In the genomic region with DNA sequence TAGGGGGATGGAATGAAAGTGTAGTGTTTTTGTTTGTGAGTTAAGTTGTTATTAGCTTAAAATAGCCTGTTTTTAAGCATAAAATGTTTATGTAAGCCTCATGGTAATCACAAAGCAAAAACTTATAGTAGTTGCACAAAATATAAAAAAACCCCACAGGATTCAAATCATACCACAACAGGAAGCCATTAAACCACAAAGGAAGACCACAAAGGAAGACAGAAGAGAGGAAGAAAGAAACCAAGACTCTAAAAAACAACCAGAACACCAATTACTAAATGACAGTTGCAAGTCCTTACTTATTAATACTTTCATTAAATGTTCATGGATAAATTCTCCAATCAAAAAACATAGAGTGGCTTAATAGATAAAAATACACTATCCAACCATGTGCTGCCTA, we compare ENCODE assay signal across 10 cellular contexts.
DNase-seq lines count a peak whose midpoint lies in the region; ATAC-seq and TF ChIP-seq lines count a peak whose summit lies in the region.
"Had no signal": no experiment of that assay in that cellular context is flagged by ENCODE, and none has a peak within 500 bp of the region (broad histone marks: within the 10 kb centered on the region; RNA-seq: fewer than 3 reads in every experiment).

No MANE protein-coding gene starts in this region.

- H3K36me3 ChIP-seq in DND-41 (ENCODE audit: insufficient read depth, low read length) = peaks cover 17% of the 10 kb centered on the region
- no peaks in the 10 kb centered on the region for H3K36me3 ChIP-seq in hepatocyte (replicated peaks; ENCODE audit: insufficient read depth, low read depth)
- H3K36me3 ChIP-seq: heart right ventricle had no signal

- H3K27ac ChIP-seq in DND-41 (ENCODE audit: low read length) = peak overlapping the region; percentile 81
- H3K27ac ChIP-seq in hepatocyte = no peak overlapping the region
- H3K27ac ChIP-seq: heart right ventricle had no signal

- peaks cover 20% of the 10 kb centered on the region for H3K4me1 Mint-ChIP-seq in activated B cell treated with CpG ODN at 0.5 μM for 24 hours

- H3K36me3 Mint-ChIP-seq in activated B cell treated with CpG ODN at 0.5 μM for 24 hours (ENCODE audit: low read depth) = peaks cover 8% of the 10 kb centered on the region

- TF ChIP-seq CTCF in DND-41 (IDR thresholded peaks at IDR 0.05; ENCODE audit: borderline replicate concordance, extremely low read depth, low read length, poor library complexity, severe bottlenecking) (no peak), activated B cell treated with CpG ODN at 0.5 μM for 24 hours (IDR thresholded peaks at IDR 0.05) (no peak), hepatocyte (IDR thresholded peaks at IDR 0.05; ENCODE audit: poor library complexity) (no peak)

- DNase-seq in DND-41 (no peak), activated B cell treated with CpG ODN at 0.5 μM for 24 hours (no peak), NCI-H1105 (lab: John Stamatoyannopoulos, UW) (no peak), NCI-H1092 treated with DMSO at 0.1 percent for 48 hours (lab: John Stamatoyannopoulos, UW) (no peak), hepatocyte (ENCODE audit: low spot score) (no peak), DMS79 (lab: John Stamatoyannopoulos, UW) (no peak)
- DNase-seq: heart right ventricle, NCI-H748 treated with DMSO at 0.1 percent for 48 hours had no signal

- H3K9me3 ChIP-seq in DND-41 (ENCODE audit: insufficient read depth, low read length, severe bottlenecking) (peaks cover 27% of the 10 kb centered on the region), hepatocyte (ENCODE audit: low read depth) (no peaks in the 10 kb centered on the region)

- H3K27ac Mint-ChIP-seq in activated B cell treated with CpG ODN at 0.5 μM for 24 hours = no peak overlapping the region

- H3K4me3 ChIP-seq in DND-41 (ENCODE audit: low read depth in 1 of 2, low read length in 2 of 2) = peak overlapping the region in 1 of 2 experiments; percentile 16; a peak in 1 of 4 replicates
- H3K4me3 ChIP-seq in hepatocyte = no peak overlapping the region
- H3K4me3 ChIP-seq: heart right ventricle had no signal

- H3K9ac ChIP-seq in DND-41 (ENCODE audit: low read depth, low read length) = peak overlapping the region; percentile 34; the same call in 1 of the 2 replicates

- peaks cover 32% of the 10 kb centered on the region for H3K9me3 Mint-ChIP-seq in activated B cell treated with CpG ODN at 0.5 μM for 24 hours

- H4K20me1 ChIP-seq in DND-41 (ENCODE audit: insufficient read depth, low read length) = no peaks in the 10 kb centered on the region
- no peaks in the 10 kb centered on the region for H4K20me1 ChIP-seq in hepatocyte (ENCODE audit: insufficient read depth, poor library complexity, severe bottlenecking)

- no peaks in the 10 kb centered on the region for H3K9me2 ChIP-seq in hepatocyte (replicated peaks; ENCODE audit: insufficient read depth)

- intact Hi-C loops in activated B cell treated with CpG ODN at 0.5 μM for 24 hours (cut with micrococcal nuclease) = no loop called here

- no peaks in the 10 kb centered on the region for H3K27me3 ChIP-seq in DND-41 (ENCODE audit: insufficient read depth, low read length, poor library complexity)
- H3K27me3 ChIP-seq in hepatocyte = no peaks in the 10 kb centered on the region

- CTCF ChIA-PET in activated B cell treated with CpG ODN at 0.5 μM for 24 hours (lab: Charles Lee) = no interaction called here

- POLR2A ChIA-PET in activated B cell treated with CpG ODN at 0.5 μM for 24 hours (lab: Charles Lee) = no interaction called here

- peak overlapping the region; percentile 30 for H3K4me3 Mint-ChIP-seq in activated B cell treated with CpG ODN at 0.5 μM for 24 hours

- H3K79me2 ChIP-seq in DND-41 (ENCODE audit: insufficient read depth, low read length) = no peaks in the 10 kb centered on the region
- H3K79me2 ChIP-seq in hepatocyte = no peaks in the 10 kb centered on the region

- peak overlapping the region; percentile 52 for H3K4me2 ChIP-seq in DND-41 (ENCODE audit: insufficient read depth, low read length)
- H3K4me2 ChIP-seq in hepatocyte = no peak overlapping the region

- peaks cover 52% of the 10 kb centered on the region for H3K4me1 ChIP-seq in DND-41 (ENCODE audit: insufficient read depth, low read length)
- H3K4me1 ChIP-seq in hepatocyte (ENCODE audit: insufficient read depth) = no peaks in the 10 kb centered on the region

- H3K27me3 Mint-ChIP-seq in activated B cell treated with CpG ODN at 0.5 μM for 24 hours = peaks cover 14% of the 10 kb centered on the region

- peak; percentile 78 for ATAC-seq in DND-41 (ENCODE audit: insufficient read depth, low read depth)
- ATAC-seq in GM21360 (IDR thresholded peaks at IDR 0.05; ENCODE audit: unreplicated experiment) = peak; percentile 73
- peak; percentile 87 for ATAC-seq in HG03378 (IDR thresholded peaks at IDR 0.05; ENCODE audit: unreplicated experiment)
- ATAC-seq in activated B cell treated with CpG ODN at 0.5 μM for 24 hours (ENCODE audit: low read depth) = peak; percentile 31
- ATAC-seq: heart right ventricle had no signal

- H2AFZ ChIP-seq in DND-41 (ENCODE audit: low read depth, low read length) (no peak overlapping the region), hepatocyte (no peak overlapping the region)

Comparison
In these comparisons a context has a peak if more than half of its experiments do, and no peak if none do; other contexts are left out.
1. ATAC-seq: peak in every context shown above with its lines; median percentile 87 in HG03378; 78 in DND-41; 73 in GM21360; 31 in activated B cell treated with CpG ODN at 0.5 μM for 24 hours.